ENCODE assay signal across 20 cellular contexts in the genomic region with DNA sequence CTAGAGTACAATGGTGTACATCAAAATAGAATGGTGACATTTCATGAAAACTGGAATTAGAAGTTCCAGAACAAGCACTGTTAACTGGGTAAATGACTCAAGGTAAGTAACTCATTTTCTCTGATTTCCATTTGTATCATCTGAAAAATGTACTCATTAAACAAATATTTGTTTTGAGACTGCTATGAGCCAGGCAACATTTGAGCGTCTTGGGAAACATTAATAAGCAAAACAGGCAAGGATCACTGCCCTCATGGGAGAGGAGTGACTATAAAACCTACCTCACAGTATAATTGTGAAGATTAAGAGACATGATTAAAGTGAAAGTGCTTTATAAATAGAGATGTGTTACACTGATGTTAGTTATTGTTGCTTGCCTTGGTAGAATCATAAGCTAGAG.
DNase-seq lines count a peak whose midpoint lies in the region; ATAC-seq and TF ChIP-seq lines count a peak whose summit lies in the region.
"Had no signal": no experiment of that assay in that cellular context is flagged by ENCODE, and none has a peak within 500 bp of the region (broad histone marks: within the 10 kb centered on the region; RNA-seq: fewer than 3 reads in every experiment).

No MANE protein-coding gene starts in this region.

- H3K9me3 ChIP-seq in PC-3 (ENCODE audit: low read length), result no peaks in the 10 kb centered on the region
- H3K9me3 ChIP-seq in endocrine pancreas (ENCODE audit: control insufficient read depth, low read length), result no peaks in the 10 kb centered on the region
- no peaks in the 10 kb centered on the region for H3K9me3 ChIP-seq in tibial nerve
- H3K9me3 ChIP-seq in CD8-positive, alpha-beta T cell (ENCODE audit: low read length), result no peaks in the 10 kb centered on the region

- H3K36me3 Mint-ChIP-seq in CD8-positive, alpha-beta T cell, result no peaks in the 10 kb centered on the region
- H3K36me3 Mint-ChIP-seq: IgD-negative memory B cell had no signal

- no peaks in the 10 kb centered on the region for H3K27me3 Mint-ChIP-seq in CD8-positive, alpha-beta T cell (ENCODE audit: low read depth)
- H3K27me3 Mint-ChIP-seq: CD4-positive, alpha-beta T cell; IgD-negative memory B cell had no signal

- H3K27ac Mint-ChIP-seq in CD8-positive, alpha-beta T cell, result no peak overlapping the region
- H3K27ac Mint-ChIP-seq: CD4-positive, alpha-beta T cell; HFFc6; IgD-negative memory B cell had no signal

- no peaks in the 10 kb centered on the region for H3K9me2 ChIP-seq in PC-3 (replicated peaks; ENCODE audit: low read length)

- H4K20me1 ChIP-seq in PC-3 (ENCODE audit: low read length), result no peaks in the 10 kb centered on the region

- peak; percentile 96 for ATAC-seq in PC-3
- ATAC-seq in sciatic nerve, result peak; percentile 43
- ATAC-seq in GM21717 (IDR thresholded peaks at IDR 0.05; ENCODE audit: unreplicated experiment), result no peak
- ATAC-seq in CD8-positive, alpha-beta T cell, result no peak
- ATAC-seq: HCT116, HepG2 had no signal

- no peak for TF ChIP-seq EP300 in tibial nerve (IDR thresholded peaks at IDR 0.05)

- H3K4me3 ChIP-seq in LNCaP clone FGC (ENCODE audit: low read depth, low read length) (no peak overlapping the region), PC-3 (ENCODE audit: low read length) (no peak overlapping the region), endocrine pancreas (ENCODE audit: control insufficient read depth, insufficient read depth, low read length) (peak overlapping the region; percentile 35), tibial nerve (no peak overlapping the region)
- H3K4me3 ChIP-seq in CD8-positive, alpha-beta T cell (ENCODE audit: low read depth, low read length), result no peak overlapping the region

- H3K79me2 ChIP-seq in PC-3 (ENCODE audit: low read length), result no peaks in the 10 kb centered on the region

- H3K27ac ChIP-seq in PC-3 (ENCODE audit: low read length) (peak overlapping the region; percentile 71), tibial nerve (peak overlapping the region in 1 of 4 donors; percentile 12)
- no peak overlapping the region for H3K27ac ChIP-seq in CD8-positive, alpha-beta T cell (ENCODE audit: low read depth, low read length)
- H3K27ac ChIP-seq: C4-2B had no signal

- intact Hi-C loops in PC-3 (cut with micrococcal nuclease), result loop anchor here (1.0 to 5.0 kb wide), 4 partner anchors 16 to 333 kb away; no protein-coding TSS in a partner anchor
- intact Hi-C loops in sciatic nerve (cut with DNase I), result no loop called here
- intact Hi-C loops in CD8-positive, alpha-beta T cell (cut with DNase I, micrococcal nuclease), result no loop called here

- H3K4me1 Mint-ChIP-seq in CD8-positive, alpha-beta T cell (ENCODE audit: low read depth), result no peaks in the 10 kb centered on the region
- H3K4me1 Mint-ChIP-seq: IgD-negative memory B cell had no signal

- no peaks in the 10 kb centered on the region for H3K9me3 Mint-ChIP-seq in CD8-positive, alpha-beta T cell

- no peaks in the 10 kb centered on the region for H3K27me3 ChIP-seq in PC-3 (ENCODE audit: low read length)
- H3K27me3 ChIP-seq in endocrine pancreas (ENCODE audit: control insufficient read depth, insufficient read depth, low read length), result no peaks in the 10 kb centered on the region
- no peaks in the 10 kb centered on the region for H3K27me3 ChIP-seq in tibial nerve
- no peaks in the 10 kb centered on the region for H3K27me3 ChIP-seq in CD8-positive, alpha-beta T cell (ENCODE audit: insufficient read depth, low read length)

- in situ Hi-C loops in GM13977 (cut with MboI; ENCODE audit: low pct_unique_long_range_greater_than_20kb, low sequenced_read_pairs, unreplicated experiment), result no loop called here

- H3F3A ChIP-seq in PC-3 (ENCODE audit: low read length, unreplicated experiment), result no peaks in the 10 kb centered on the region

- DNase-seq in LNCaP clone FGC (ENCODE audit: low read depth) (peak; percentile 75), PC-3 (peak; percentile 86), sciatic nerve (ENCODE audit: low spot score) (no peak), GM13977 (ENCODE audit: low spot score) (no peak), tibial nerve (ENCODE audit: low spot score in 2 of 2) (no peak)
- no peak for DNase-seq in CD8-positive, alpha-beta T cell
- DNase-seq: AML-193; CD4-positive, alpha-beta T cell; DMS153; DMS79; GDM1; GOT3; H7; HFFc6 had no signal

- H3K4me1 ChIP-seq in PC-3 (ENCODE audit: insufficient read depth, low read length) (peaks cover 30% of the 10 kb centered on the region), endocrine pancreas (ENCODE audit: control insufficient read depth, insufficient read depth, low read length) (peaks cover 17% of the 10 kb centered on the region), tibial nerve (peaks cover 0 to 26% (median 3%) of the 10 kb centered on the region in 4 donors)
- H3K4me1 ChIP-seq in CD8-positive, alpha-beta T cell (ENCODE audit: insufficient read depth, low read length), result no peaks in the 10 kb centered on the region

- CTCF ChIA-PET in PC-3 (lab: Charles Lee), result no interaction called here
- CTCF ChIA-PET in CD8-positive, alpha-beta T cell (lab: Charles Lee), result no interaction called here

- H3K4me2 ChIP-seq in PC-3 (ENCODE audit: low read length), result peak overlapping the region; percentile 27

- no peak for TF ChIP-seq CTCF in LNCaP clone FGC (IDR thresholded peaks at IDR 0.05; ENCODE audit: control insufficient read depth, extremely low read depth, insufficient read depth)
- no peak for TF ChIP-seq CTCF in PC-3 (conservative IDR thresholded peaks at IDR 0.05; ENCODE audit: low read depth, low read length)
- TF ChIP-seq CTCF in GM13977 (IDR thresholded peaks at IDR 0.05; ENCODE audit: extremely low read depth, insufficient read depth, missing control alignments), result no peak
- no peak for TF ChIP-seq CTCF in tibial nerve (IDR thresholded peaks at IDR 0.05)
- TF ChIP-seq CTCF in CD8-positive, alpha-beta T cell (IDR thresholded peaks at IDR 0.05), result no peak

- POLR2A ChIA-PET in PC-3 (lab: Charles Lee; ENCODE audit: unreplicated experiment), result interaction anchor here (0.5 kb wide), 1 partner anchor 331 kb away, joined by 4 read pairs; no protein-coding TSS in a partner anchor
- POLR2A ChIA-PET in CD8-positive, alpha-beta T cell (lab: Charles Lee), result no interaction called here

- H3K36me3 ChIP-seq in PC-3 (ENCODE audit: low read depth, low read length) (no peaks in the 10 kb centered on the region), endocrine pancreas (ENCODE audit: control insufficient read depth, insufficient read depth, low read length) (no peaks in the 10 kb centered on the region), tibial nerve (no peaks in the 10 kb centered on the region)
- no peaks in the 10 kb centered on the region for H3K36me3 ChIP-seq in CD8-positive, alpha-beta T cell (ENCODE audit: insufficient read depth, low read length)

- no peak overlapping the region for H3K4me3 Mint-ChIP-seq in CD8-positive, alpha-beta T cell
- H3K4me3 Mint-ChIP-seq: CD4-positive, alpha-beta T cell; HFFc6; IgD-negative memory B cell had no signal

- no peak for TF ChIP-seq POLR2A in tibial nerve (IDR thresholded peaks at IDR 0.05)

- H2AFZ ChIP-seq in PC-3 (ENCODE audit: low read length), result no peak overlapping the region

- BruUV-seq in PC-3 (replicated peaks; lab: Mats Ljungman, UMichigan), result no TSS peak

- 27 to 36% methylated on average over 1 of the region's 1 CpG for WGBS in tibial nerve, 2 donors

- H3K9ac ChIP-seq in PC-3 (ENCODE audit: low read length) (no peak overlapping the region), endocrine pancreas (ENCODE audit: control insufficient read depth, insufficient read depth, low read length) (no peak overlapping the region)

Comparison
In these comparisons a context has a peak if more than half of its experiments do, and no peak if none do; other contexts are left out.
1. DNase-seq: peak in LNCaP clone FGC (single experiment) and PC-3 (single experiment); none in sciatic nerve (single experiment), GM13977 (single experiment), tibial nerve (0 of 2) and CD8-positive, alpha-beta T cell (0 of 7).
2. ATAC-seq: peak in PC-3 (single experiment) and sciatic nerve (single experiment); none in GM21717 (single experiment) and CD8-positive, alpha-beta T cell (single experiment).